22 cellular contexts compared by ENCODE assay signal in genomic region chr2:130884503-130884902, GRCh38. TPM values are rescaled to one million over a fixed set of nuclear protein-coding genes. Genes with fewer than 3 reads are reported as not detected.
A peak's percentile ranks its signal among the peaks of the same experiment; 100 is the strongest.
DNase-seq lines count a peak whose midpoint lies in the region; ATAC-seq, FAIRE-seq and TF ChIP-seq lines count a peak whose summit lies in the region.
"Had no signal": no experiment of that assay in that cellular context is flagged by ENCODE, and none has a peak within 500 bp of the region (broad histone marks: within the 10 kb centered on the region; RNA-seq: fewer than 3 reads in every experiment).

No MANE protein-coding gene starts in this region.

- H2AFZ ChIP-seq in SK-N-SH (ENCODE audit: low read depth): no peak overlapping the region

- no peak overlapping the region for H3K4me2 ChIP-seq in SK-N-SH
- H3K4me2 ChIP-seq: A549, BLaER1 had no signal

- no peak for TF ChIP-seq CTCF in SK-N-SH (IDR thresholded peaks at IDR 0.05)
- peak; percentile 56 for TF ChIP-seq CTCF in foreskin keratinocyte (conservative IDR thresholded peaks at IDR 0.05)

- CTCF ChIA-PET in SK-N-SH (lab: Yijun Ruan, JAX): interaction anchor here (0.6 to 5.9 kb wide), 8 partner anchors 8 to 140 kb away, joined by 3 to 54 read pairs (median 3); no protein-coding TSS in a partner anchor

- no peaks in the 10 kb centered on the region for H3F3A ChIP-seq in SK-N-SH (replicated peaks; ENCODE audit: insufficient read depth)

- DNase-seq in SK-N-SH: no peak
- DNase-seq in SK-MEL-5 (ENCODE audit: low read depth, low spot score): peak; percentile 7
- no peak for DNase-seq in foreskin keratinocyte
- DNase-seq in small intestine: peak; percentile 31
- no peak for DNase-seq in medulla oblongata (ENCODE audit: extremely low spot score)
- no peak for DNase-seq in HUDEP-2 (lab: John Stamatoyannopoulos, UW; ENCODE audit: unreplicated experiment in 76 of 76)
- DNase-seq: CD4-positive, alpha-beta T cell; DMS 273 treated with DMSO at 0.1 percent for 48 hours; GOT3; HCEC 1CT; NCI-H1436 treated with DMSO at 0.1 percent for 48 hours; NCI-H1930; SIG-M5; T-helper 1 cell had no signal

- no peak overlapping the region for H3K9ac ChIP-seq in SK-N-SH
- H3K9ac ChIP-seq: BLaER1 had no signal

- peaks cover 0 to 17% of the 10 kb centered on the region in 2 experiments; a peak in 2 of 4 replicates for H3K4me1 ChIP-seq in SK-N-SH (ENCODE audit: control insufficient read depth in 1 of 2, insufficient read depth in 2 of 2, low read depth in 1 of 2, low read length in 1 of 2)
- H3K4me1 ChIP-seq in foreskin keratinocyte: peaks cover 43% of the 10 kb centered on the region
- H3K4me1 ChIP-seq in small intestine (ENCODE audit: control insufficient read depth in 2 of 2, insufficient read depth in 1 of 2, low read depth in 1 of 2, low read length in 1 of 2): no peaks in the 10 kb centered on the region
- H3K4me1 ChIP-seq: A549, Caco-2 had no signal

- H3K27me3 ChIP-seq in SK-N-SH (ENCODE audit: insufficient read depth): no peaks in the 10 kb centered on the region; the same call in 1 of the 2 replicates
- H3K27me3 ChIP-seq in foreskin keratinocyte: no peaks in the 10 kb centered on the region
- H3K27me3 ChIP-seq in small intestine (ENCODE audit: control insufficient read depth in 2 of 2, insufficient read depth in 2 of 2, low read length in 2 of 2): no peaks in the 10 kb centered on the region
- H3K27me3 ChIP-seq: BLaER1 had no signal

- POLR2A ChIA-PET in SK-N-SH (lab: Yijun Ruan, JAX): no interaction called here

- H3K9me3 ChIP-seq in SK-N-SH (no peaks in the 10 kb centered on the region), small intestine (ENCODE audit: control insufficient read depth, low read depth) (no peaks in the 10 kb centered on the region)
- H3K9me3 ChIP-seq: A549, BLaER1, Caco-2 had no signal

- peak; percentile 42 for TF ChIP-seq RAD21 in SK-N-SH (IDR thresholded peaks at IDR 0.05; ENCODE audit: low read length)

- WGBS in SK-N-SH (ENCODE audit: low lambda C conversion rate): 51% methylated on average over 7 of the region's 7 CpGs
- WGBS in small intestine, 3 donors: 32 to 67% (median 55%) methylated on average over 7 of the region's 7 CpGs

- ATAC-seq in SK-N-SH treated with all-trans-retinoic acid at 6 μM for 48 hours: no peak
- no peak for ATAC-seq in foreskin keratinocyte
- ATAC-seq in GM21360 (IDR thresholded peaks at IDR 0.05; ENCODE audit: unreplicated experiment): no peak

- H3K79me2 ChIP-seq in SK-N-SH (ENCODE audit: insufficient read depth): no peaks in the 10 kb centered on the region

- H3K27ac ChIP-seq in SK-N-SH (ENCODE audit: low read depth in 2 of 2, low read length in 1 of 2) (no peak overlapping the region; a peak in 1 of 4 replicates), foreskin keratinocyte (peak overlapping the region; percentile 72), small intestine (ENCODE audit: low read depth in 1 of 2, low read length in 1 of 2) (no peak overlapping the region)
- H3K27ac ChIP-seq: A549, BLaER1, RWPE1 had no signal

- H3K36me3 ChIP-seq in SK-N-SH (replicated peaks in 1 of 2; ENCODE audit: control insufficient read depth in 1 of 2, insufficient read depth in 2 of 2, low read length in 1 of 2) (no peaks in the 10 kb centered on the region), small intestine (ENCODE audit: control insufficient read depth in 2 of 2, insufficient read depth in 2 of 2, low read length in 2 of 2) (no peaks in the 10 kb centered on the region)
- H3K36me3 ChIP-seq: BLaER1 had no signal

- no peaks in the 10 kb centered on the region for H4K20me1 ChIP-seq in SK-N-SH (ENCODE audit: insufficient read depth)
- H4K20me1 ChIP-seq: BLaER1 had no signal

- no peak for FAIRE-seq in small intestine (lab: Jason Lieb, UNC)
- FAIRE-seq: A549, GM12891, HTR-8/SVneo had no signal

- H3K9me2 ChIP-seq in SK-N-SH: no peaks in the 10 kb centered on the region

- H3K4me3 ChIP-seq in SK-N-SH (ENCODE audit: low read depth in 2 of 2, low read length in 1 of 2) (no peak overlapping the region), small intestine (ENCODE audit: low read depth in 1 of 2, low read length in 2 of 2) (no peak overlapping the region)
- H3K4me3 ChIP-seq: A549, BLaER1 had no signal

- in situ Hi-C loops in SK-MEL-5 (cut with HindIII; ENCODE audit: low pct_unique_long_range_greater_than_20kb, low sequenced_read_pairs): no loop called here

- TF ChIP-seq EP300 in SK-N-SH (IDR thresholded peaks at IDR 0.05; ENCODE audit: borderline replicate concordance in 1 of 2, low read depth in 1 of 2, low read length in 1 of 2): no peak

TF ChIP-seq in SK-N-SH, 30 proteins besides CTCF, POLR2A, EP300 and RAD21:
- TF ChIP-seq JUND (IDR thresholded peaks at IDR 0.05): no peak
- TF ChIP-seq NFIC (IDR thresholded peaks at IDR 0.05; ENCODE audit: borderline replicate concordance): no peak
- no peak for TF ChIP-seq CHD2 (IDR thresholded peaks at IDR 0.05; ENCODE audit: low read length, partially characterized antibody)

TF ChIP-seq in SK-N-SH treated with all-trans-retinoic acid at 6 μM for 48 hours, 23 proteins besides CTCF, POLR2A, EP300 and RAD21:
- TF ChIP-seq ZNF70 (CRISPR knock-in tag; IDR thresholded peaks at IDR 0.05): no peak
- no peak for TF ChIP-seq OSR1 (CRISPR knock-in tag; IDR thresholded peaks at IDR 0.05)
- TF ChIP-seq ESRRG (CRISPR knock-in tag; IDR thresholded peaks at IDR 0.05): no peak
- no peak for TF ChIP-seq GLIS3 (CRISPR knock-in tag; IDR thresholded peaks at IDR 0.05)
- no peak for TF ChIP-seq TCF4 (CRISPR knock-in tag; IDR thresholded peaks at IDR 0.05; ENCODE audit: borderline replicate concordance)
- no peak for TF ChIP-seq CSRNP3 (CRISPR knock-in tag; IDR thresholded peaks at IDR 0.05)
- TF ChIP-seq ZNF8 (CRISPR knock-in tag; IDR thresholded peaks at IDR 0.05): no peak
- TF ChIP-seq CSDC2 (CRISPR knock-in tag; IDR thresholded peaks at IDR 0.05): no peak
TF ChIP-seq in SK-N-SH treated with all-trans-retinoic acid at 6 μM for 48 hours: peak in this region for 0.

RNA-seq across cellular contexts. Expression of gene ARHGEF4, which starts 47.8 kb away (rescaled TPM):
- polyA plus RNA-seq in SK-N-SH (2012; rRNA removed) (1.5 and 2.3 TPM in 2 replicates), foreskin keratinocyte (13.8 and 14.1 TPM in 2 replicates), small intestine (1 to 10 TPM in 1 of 3 donors, under 1 TPM in 1, not detected in 1; 0.22 to 2.8 TPM)
- polyA plus RNA-seq in SK-N-SH (2012; cell fraction: cytosol; rRNA removed): 1.5 and 2.4 TPM in 2 replicates
- 7.9 and 9.5 TPM in 2 replicates for polyA plus RNA-seq in SK-N-SH (2012; cell fraction: nucleus; rRNA removed)
- total RNA-seq in SK-MEL-5 (2014; rRNA removed; shearing (Covaris generic)): 2.9 and 4.0 TPM in 2 replicates
- 3.1 and 3.7 TPM in 2 replicates for polyA plus RNA-seq in SK-MEL-5 (2015; cell fraction: cytosol; rRNA removed)
- 16.5 and 24.5 TPM in 2 replicates for polyA plus RNA-seq in SK-MEL-5 (2015; cell fraction: nucleus; rRNA removed)
- 22.5 and 22.9 TPM in 2 replicates for total RNA-seq in foreskin keratinocyte

Comparison
In these comparisons a context has a peak if more than half of its experiments do, and no peak if none do; other contexts are left out.
1. DNase-seq: peak in SK-MEL-5 (single experiment) and small intestine (single experiment); none in SK-N-SH (single experiment), foreskin keratinocyte (0 of 2), medulla oblongata (single experiment) and HUDEP-2 (0 of 76).